Comparison of ENCODE assay signal across 1 cellular context in the genomic region with DNA sequence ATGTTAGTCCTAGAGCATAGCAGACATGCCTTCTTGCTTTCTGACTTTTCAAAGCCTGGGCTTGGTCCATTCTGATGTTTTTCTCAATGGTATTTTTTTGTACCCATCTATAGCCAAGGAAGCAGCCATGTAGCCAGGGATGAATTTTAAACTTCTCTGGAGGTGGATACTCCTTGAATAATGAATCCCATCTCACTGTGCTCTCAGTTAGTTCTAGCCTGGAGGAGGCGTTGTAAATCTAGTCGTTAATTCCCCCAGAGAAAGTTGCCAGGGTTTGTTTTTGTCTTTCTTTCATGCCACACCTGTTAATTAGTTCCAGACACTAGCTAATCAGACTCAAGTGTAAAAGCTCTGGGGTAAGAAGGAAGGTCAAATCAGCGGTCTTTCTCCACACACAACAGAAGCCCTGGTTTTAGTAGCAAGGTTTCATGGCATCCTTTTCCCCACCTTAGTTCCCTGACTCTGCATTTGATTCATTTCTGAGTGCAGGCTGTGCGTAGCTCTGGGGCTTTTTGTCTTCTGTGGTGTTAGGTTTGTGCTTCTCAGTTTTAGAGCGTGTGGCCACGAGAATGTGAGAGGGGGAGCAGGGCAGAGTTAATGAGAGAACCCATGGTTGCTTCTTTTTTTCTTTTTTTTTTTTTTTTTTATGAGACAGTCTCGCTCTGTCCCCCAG.
TF ChIP-seq lines count a peak whose summit lies in the region.

No MANE protein-coding gene starts in this region.

TF ChIP-seq in GM12878, 131 proteins besides CTCF, POLR2A, EP300 and RAD21 (continued from another document):
- TF ChIP-seq, protein P1, sequence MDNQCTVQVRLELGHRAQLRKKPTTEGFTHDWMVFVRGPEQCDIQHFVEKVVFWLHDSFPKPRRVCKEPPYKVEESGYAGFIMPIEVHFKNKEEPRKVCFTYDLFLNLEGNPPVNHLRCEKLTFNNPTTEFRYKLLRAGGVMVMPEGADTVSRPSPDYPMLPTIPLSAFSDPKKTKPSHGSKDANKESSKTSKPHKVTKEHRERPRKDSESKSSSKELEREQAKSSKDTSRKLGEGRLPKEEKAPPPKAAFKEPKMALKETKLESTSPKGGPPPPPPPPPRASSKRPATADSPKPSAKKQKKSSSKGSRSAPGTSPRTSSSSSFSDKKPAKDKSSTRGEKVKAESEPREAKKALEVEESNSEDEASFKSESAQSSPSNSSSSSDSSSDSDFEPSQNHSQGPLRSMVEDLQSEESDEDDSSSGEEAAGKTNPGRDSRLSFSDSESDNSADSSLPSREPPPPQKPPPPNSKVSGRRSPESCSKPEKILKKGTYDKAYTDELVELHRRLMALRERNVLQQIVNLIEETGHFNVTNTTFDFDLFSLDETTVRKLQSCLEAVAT (IDR thresholded peaks at IDR 0.05): peak; percentile 98
- TF ChIP-seq TARDBP (IDR thresholded peaks at IDR 0.05; ENCODE audit: borderline replicate concordance): no peak
- peak in 1 of 2 experiments; percentile 35; a peak in 1 of 4 replicates for TF ChIP-seq BHLHE40 (IDR thresholded peaks at IDR 0.05; ENCODE audit: borderline replicate concordance in 1 of 2, low read depth in 2 of 2, low read length in 1 of 2)
- TF ChIP-seq ATF7 (IDR thresholded peaks at IDR 0.05; ENCODE audit: low read depth): peak; percentile 38
- TF ChIP-seq RELA (IDR thresholded peaks at IDR 0.05; ENCODE audit: borderline replicate concordance, partially characterized antibody): no peak
